In genomic region chr12:48350249-48351021, GRCh38 we compare ENCODE assay signal across 8 cellular contexts. TPM values are rescaled to one million over a fixed set of nuclear protein-coding genes. Genes with fewer than 3 reads are reported as not detected.
DNase-seq lines count a peak whose midpoint lies in the region; ATAC-seq and TF ChIP-seq lines count a peak whose summit lies in the region.

Gene ZNF641 (minus strand): TSS chr12:48350919. CDS start chr12:48348090, 2,829 bp downstream.

- peaks cover 40% of the 10 kb centered on the region for H3K4me1 ChIP-seq in CD4-positive, alpha-beta memory T cell (ENCODE audit: insufficient read depth, low read length)
- H3K4me1 ChIP-seq in OCI-LY7 (ENCODE audit: insufficient read depth, low read length, poor library complexity, severe bottlenecking): peaks cover 11% of the 10 kb centered on the region
- H3K4me1 ChIP-seq in esophagus squamous epithelium: peaks cover 12 to 36% (median 16%) of the 10 kb centered on the region in 3 donors

- H3K4me3 Mint-ChIP-seq in CD4-positive, alpha-beta memory T cell: peak within 1 kb of the TSS; percentile 92 to 97 (median 96)
- H3K4me3 Mint-ChIP-seq in activated T-cell treated with anti-CD3 and anti-CD28 coated beads, Interleukin-2, amount 50 U/mL, for 4 hours: peak within 1 kb of the TSS; percentile 96

- no peaks in the 10 kb centered on the region for H3K9me3 Mint-ChIP-seq in CD4-positive, alpha-beta memory T cell
- H3K9me3 Mint-ChIP-seq in activated T-cell treated with anti-CD3 and anti-CD28 coated beads, Interleukin-2, amount 50 U/mL, for 4 hours: no peaks in the 10 kb centered on the region

- peak within 1 kb of the TSS; percentile 100 for H2AFZ ChIP-seq in OCI-LY7 (ENCODE audit: low read length)

- POLR2A ChIA-PET in CD4-positive, alpha-beta memory T cell (lab: Charles Lee; ENCODE audit: partially characterized antibody): interaction anchor here (1.9 to 2.4 kb wide), 3 partner anchors 10 to 152 kb away, joined by 9 to 44 read pairs (median 19); no protein-coding TSS in a partner anchor
- POLR2A ChIA-PET in OCI-LY7 (lab: Charles Lee): no interaction called here

- no peaks in the 10 kb centered on the region for H3K9me2 ChIP-seq in OCI-LY7 (ENCODE audit: insufficient read depth, low read length)

- H3K36me3 ChIP-seq in CD4-positive, alpha-beta memory T cell (ENCODE audit: insufficient read depth, low read length): peaks cover 19% of the 10 kb centered on the region
- H3K36me3 ChIP-seq in OCI-LY7 (ENCODE audit: insufficient read depth, low read length): peaks cover 22% of the 10 kb centered on the region
- H3K36me3 ChIP-seq in esophagus squamous epithelium: peaks cover 0 to 25% (median 10%) of the 10 kb centered on the region in 3 donors

- peak within 1 kb of the TSS; percentile 57 to 72 for H3K4me3 ChIP-seq in CD4-positive, alpha-beta memory T cell (ENCODE audit: low read length in 2 of 2)
- H3K4me3 ChIP-seq in OCI-LY7 (ENCODE audit: low read depth, low read length, poor library complexity, severe bottlenecking): peak within 1 kb of the TSS; percentile 75
- peak within 1 kb of the TSS; percentile 80 to 94 (median 86) for H3K4me3 ChIP-seq in esophagus squamous epithelium

- peaks cover 27 to 43% of the 10 kb centered on the region in 2 donors for H3K36me3 Mint-ChIP-seq in CD4-positive, alpha-beta memory T cell
- H3K36me3 Mint-ChIP-seq in activated T-cell treated with anti-CD3 and anti-CD28 coated beads, Interleukin-2, amount 50 U/mL, for 4 hours (ENCODE audit: insufficient read depth): peaks cover 14% of the 10 kb centered on the region

- peaks cover 21 to 44% (median 35%) of the 10 kb centered on the region in 4 donors for H3K4me1 Mint-ChIP-seq in CD4-positive, alpha-beta memory T cell
- H3K4me1 Mint-ChIP-seq in activated T-cell treated with anti-CD3 and anti-CD28 coated beads, Interleukin-2, amount 50 U/mL, for 4 hours (ENCODE audit: low read depth): peaks cover 31% of the 10 kb centered on the region

- H3K27me3 Mint-ChIP-seq in CD4-positive, alpha-beta memory T cell: no peaks in the 10 kb centered on the region
- no peaks in the 10 kb centered on the region for H3K27me3 Mint-ChIP-seq in activated T-cell treated with anti-CD3 and anti-CD28 coated beads, Interleukin-2, amount 50 U/mL, for 4 hours (ENCODE audit: low read depth)

- DNase-seq in CD4-positive, alpha-beta memory T cell: peak; percentile 81 to 86 (median 85)
- peak; percentile 84 for DNase-seq in OCI-LY7 (ENCODE audit: low spot score)
- peak; percentile 78 for DNase-seq in activated T-cell treated with anti-CD3 and anti-CD28 coated beads, Interleukin-2, amount 50 U/mL, for 4 hours
- no peak for DNase-seq in esophagus squamous epithelium (lab: John Stamatoyannopoulos, UW)
- peak; percentile 84 for DNase-seq in myocyte (ENCODE audit: low read depth)
- DNase-seq in stimulated activated CD8-positive, alpha-beta memory T cell treated with anti-CD3 and anti-CD28 coated beads, Interleukin-7, amount 100 ng/mL, for 48 hours (ENCODE audit: extremely low read depth in 1 of 2, low read depth in 1 of 2): peak; percentile 37 to 51

- BruUV-seq in OCI-LY7 (replicated peaks; lab: Mats Ljungman, UMichigan): no TSS peak

- H3K9me3 ChIP-seq in CD4-positive, alpha-beta memory T cell (ENCODE audit: control insufficient read depth in 1 of 2, low read length in 2 of 2): no peaks in the 10 kb centered on the region
- no peaks in the 10 kb centered on the region for H3K9me3 ChIP-seq in OCI-LY7 (ENCODE audit: low read length)
- no peaks in the 10 kb centered on the region for H3K9me3 ChIP-seq in esophagus squamous epithelium

- TF ChIP-seq POLR2A in esophagus squamous epithelium (IDR thresholded peaks at IDR 0.05): peak in 2 of 4 donors; percentile 38 to 74

- intact Hi-C loops in CD4-positive, alpha-beta memory T cell (cut with micrococcal nuclease): loop anchor here (2.0 to 5.0 kb wide), 2 partner anchors 152 to 168 kb away; partner anchors contain the start of gene CCDC184
- intact Hi-C loops in OCI-LY7 (cut with micrococcal nuclease; ENCODE audit: unreplicated experiment): loop anchor here (5.0 kb wide), 1 partner anchor 153 kb away; no protein-coding TSS in a partner anchor
- intact Hi-C loops in esophagus squamous epithelium (cut with DNase I): no loop called here

- 0% methylated on average over 1 to 6 of the region's 61 CpGs for WGBS in esophagus squamous epithelium, 2 donors

- peak within 1 kb of the TSS; percentile 100 for H3K4me2 ChIP-seq in OCI-LY7 (ENCODE audit: low read length)

- H4K20me1 ChIP-seq in OCI-LY7 (ENCODE audit: insufficient read depth, low read length): no peaks in the 10 kb centered on the region

- TF ChIP-seq CTCF in OCI-LY7 (conservative IDR thresholded peaks at IDR 0.05; ENCODE audit: low read length) (no peak), esophagus squamous epithelium (IDR thresholded peaks at IDR 0.05) (peak in 1 of 6 experiments; percentile 7)

- H3K27ac ChIP-seq in CD4-positive, alpha-beta memory T cell (ENCODE audit: low read depth, low read length): peak within 1 kb of the TSS; percentile 87
- H3K27ac ChIP-seq in OCI-LY7 (ENCODE audit: low read depth, low read length, poor library complexity, severe bottlenecking): peak within 1 kb of the TSS; percentile 45
- H3K27ac ChIP-seq in esophagus squamous epithelium: peak within 1 kb of the TSS; percentile 92 to 98 (median 95)

- H3K27ac Mint-ChIP-seq in CD4-positive, alpha-beta memory T cell: peak within 1 kb of the TSS; percentile 93 to 98 (median 96)

- CTCF ChIA-PET in CD4-positive, alpha-beta memory T cell (lab: Charles Lee; ENCODE audit: partially characterized antibody): interaction anchor here (1.2 to 2.0 kb wide), 3 partner anchors 9 to 167 kb away, joined by 3 to 8 read pairs (median 3); partner anchors contain the start of gene CCDC184
- CTCF ChIA-PET in OCI-LY7 (lab: Charles Lee; ENCODE audit: unreplicated experiment): no interaction called here

- ATAC-seq in GM19397 (IDR thresholded peaks at IDR 0.05; ENCODE audit: unreplicated experiment) (peak; percentile 91), HG03558 (IDR thresholded peaks at IDR 0.05; ENCODE audit: extremely low read depth, unreplicated experiment) (peak; percentile 74)
- peak; percentile 94 to 95 for ATAC-seq in activated T-cell treated with anti-CD3 and anti-CD28 coated beads, Interleukin-2, amount 50 U/mL, for 4 hours

- no peaks in the 10 kb centered on the region for H3K27me3 ChIP-seq in CD4-positive, alpha-beta memory T cell (ENCODE audit: insufficient read depth, low read length)
- H3K27me3 ChIP-seq in esophagus squamous epithelium: no peaks in the 10 kb centered on the region

- no peaks in the 10 kb centered on the region for H3K79me2 ChIP-seq in OCI-LY7 (ENCODE audit: insufficient read depth, low read depth, low read length)

RNA-seq across cellular contexts. Expression of gene ZNF641, which starts in this region (rescaled TPM):
- 10 to 100 TPM; 39.9 to 41.2 TPM for total RNA-seq in CD4-positive, alpha-beta memory T cell
- 10 to 100 TPM in 1 of 2 donors, 1 to 10 TPM in 1; 4.9 to 14.9 TPM for polyA plus RNA-seq in CD4-positive, alpha-beta memory T cell
- 11.8 and 21.2 TPM in 2 replicates for total RNA-seq in OCI-LY7 (2014; rRNA removed; shearing (Covaris generic))
- total RNA-seq in OCI-LY7 (2022) (10.6 and 11.1 TPM in 2 replicates), esophagus squamous epithelium (10 to 100 TPM in 2 of 4 donors, 1 to 10 TPM in 2; 7.1 to 17.9 (median 10.0) TPM), myocyte (8.9 and 10.6 TPM in 2 replicates)
- 1 to 10 TPM; 4.3 to 8.3 (median 7.3) TPM for total RNA-seq in activated T-cell treated with anti-CD3 and anti-CD28 coated beads, Interleukin-2, amount 50 U/mL, for 4 hours
- 4.6 TPM for polyA plus RNA-seq in myocyte (2012)

Comparison
In these comparisons a context has a peak if more than half of its experiments do, and no peak if none do; other contexts are left out.
1. H3K27ac ChIP-seq: peak in every context shown above with its lines; median percentile 95 in esophagus squamous epithelium; 87 in CD4-positive, alpha-beta memory T cell; 45 in OCI-LY7.